In the genomic region with DNA sequence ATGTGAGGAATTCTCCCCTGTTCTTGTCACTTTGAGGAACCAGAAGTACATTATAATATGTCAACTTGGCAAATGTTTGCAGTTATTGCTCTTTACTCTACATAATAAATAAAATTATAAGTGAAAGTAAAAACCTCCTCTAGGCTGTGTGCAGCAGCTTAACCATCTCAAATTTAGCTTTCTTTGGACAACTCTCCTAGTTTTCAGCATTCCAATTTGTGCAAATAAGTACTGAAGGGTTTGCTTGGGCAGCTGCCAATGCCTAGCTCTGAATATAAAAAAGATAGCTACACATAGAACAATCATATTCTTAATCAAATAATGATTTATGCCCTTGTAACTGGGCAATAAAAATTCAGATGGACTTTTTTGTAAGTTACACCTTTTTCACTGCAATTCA, we compare ENCODE assay signal across 12 cellular contexts.
A peak's percentile ranks its signal among the peaks of the same experiment; 100 is the strongest.
DNase-seq lines count a peak whose midpoint lies in the region; ATAC-seq and TF ChIP-seq lines count a peak whose summit lies in the region.
"Had no signal": no experiment of that assay in that cellular context is flagged by ENCODE, and none has a peak within 500 bp of the region (broad histone marks: within the 10 kb centered on the region; RNA-seq: fewer than 3 reads in every experiment).

No MANE protein-coding gene starts in this region.

- no peaks in the 10 kb centered on the region for H3K27me3 ChIP-seq in thyroid gland
- H3K27me3 ChIP-seq: BLaER1 treated with 17β-estradiol and CSF1 and Interleukin-3, amounts not matched to agents 10 nM and 100 nM had no signal

- no peak overlapping the region for H3K4me3 ChIP-seq in thyroid gland (replicated peaks in 1 of 3)
- H3K4me3 ChIP-seq: BLaER1 treated with 17β-estradiol and CSF1 and Interleukin-3, amounts not matched to agents 10 nM and 100 nM had no signal

- DNase-seq in left cardiac atrium = peak; percentile 21
- DNase-seq in Right ventricle myocardium inferior (ENCODE audit: missing footprints) = no peak
- DNase-seq in fibroblast of the conjunctiva (ENCODE audit: low read depth) = peak; percentile 10
- peak; percentile 17 to 55 for DNase-seq in thyroid gland
- DNase-seq in Kasumi-1 (lab: John Stamatoyannopoulos, UW) = no peak
- no peak for DNase-seq in NCI-H524 (lab: John Stamatoyannopoulos, UW)
- DNase-seq: NCI-H2029 treated with DMSO at 0.1 percent for 48 hours; stimulated activated CD4-positive, alpha-beta T cell treated with anti-CD3 and anti-CD28 coated beads, Interleukin-4, amount 100 ng/mL, for 24 hours; stimulated activated naive CD4-positive, alpha-beta T cell had no signal

- ATAC-seq in left cardiac atrium = peak; percentile 29 to 30
- no peak for ATAC-seq in Right ventricle myocardium inferior
- ATAC-seq in GM18517 (IDR thresholded peaks at IDR 0.05; ENCODE audit: unreplicated experiment) = no peak

- H3K36me3 ChIP-seq in thyroid gland = no peaks in the 10 kb centered on the region
- H3K36me3 ChIP-seq: BLaER1 treated with 17β-estradiol and CSF1 and Interleukin-3, amounts not matched to agents 10 nM and 100 nM had no signal

- TF ChIP-seq POLR2A in thyroid gland (IDR thresholded peaks at IDR 0.05) = no peak

- H3K27ac ChIP-seq in VCaP = peak overlapping the region; percentile 76
- H3K27ac ChIP-seq in thyroid gland = no peak overlapping the region
- H3K27ac ChIP-seq: BLaER1 treated with 17β-estradiol and CSF1 and Interleukin-3, amounts not matched to agents 10 nM and 100 nM had no signal

- no peaks in the 10 kb centered on the region for H3K9me3 ChIP-seq in thyroid gland
- H3K9me3 ChIP-seq: BLaER1 treated with 17β-estradiol and CSF1 and Interleukin-3, amounts not matched to agents 10 nM and 100 nM had no signal

- peaks cover 0 to 2% of the 10 kb centered on the region in 2 donors for H3K4me1 ChIP-seq in thyroid gland

- intact Hi-C loops in left cardiac atrium (cut with DNase I) (no loop called here), Right ventricle myocardium inferior (cut with DNase I) (no loop called here), thyroid gland (cut with DNase I) (no loop called here)

- TF ChIP-seq CTCF in VCaP (conservative IDR thresholded peaks at IDR 0.05) (no peak), thyroid gland (IDR thresholded peaks at IDR 0.05) (no peak)

Comparison
In these comparisons a context has a peak if more than half of its experiments do, and no peak if none do; other contexts are left out.
1. ATAC-seq: peak in left cardiac atrium (2 of 2); none in Right ventricle myocardium inferior (single experiment) and GM18517 (single experiment).
2. DNase-seq: peak in left cardiac atrium (single experiment), fibroblast of the conjunctiva (single experiment) and thyroid gland (2 of 2); none in Right ventricle myocardium inferior (single experiment), Kasumi-1 (0 of 2) and NCI-H524 (0 of 2).